9 cellular contexts compared by ENCODE assay signal in genomic region chr9:107093365-107094060, GRCh38.
"Had no signal": no experiment of that assay in that cellular context is flagged by ENCODE, and none has a peak within 500 bp of the region (broad histone marks: within the 10 kb centered on the region; RNA-seq: fewer than 3 reads in every experiment).

No MANE protein-coding gene starts in this region.

- H3K4me1 ChIP-seq: HAP-1 had no signal

- DNase-seq: H7, HFFc6, KBM-7 had no signal

- H3K4me3 ChIP-seq: GM23338, HAP-1 had no signal

- FAIRE-seq: H1, HepG2 had no signal

- ATAC-seq: GM23338, HCT116, HepG2 had no signal

- H3K9me3 ChIP-seq: HAP-1 had no signal

- H2AFZ ChIP-seq: GM23338 had no signal

- H3K27ac ChIP-seq: HL-60 had no signal

- H3K4me2 ChIP-seq: GM23338 had no signal

- H3K36me3 ChIP-seq: HAP-1 had no signal
